Comparison of ENCODE assay signal across 13 cellular contexts in the genomic region with DNA sequence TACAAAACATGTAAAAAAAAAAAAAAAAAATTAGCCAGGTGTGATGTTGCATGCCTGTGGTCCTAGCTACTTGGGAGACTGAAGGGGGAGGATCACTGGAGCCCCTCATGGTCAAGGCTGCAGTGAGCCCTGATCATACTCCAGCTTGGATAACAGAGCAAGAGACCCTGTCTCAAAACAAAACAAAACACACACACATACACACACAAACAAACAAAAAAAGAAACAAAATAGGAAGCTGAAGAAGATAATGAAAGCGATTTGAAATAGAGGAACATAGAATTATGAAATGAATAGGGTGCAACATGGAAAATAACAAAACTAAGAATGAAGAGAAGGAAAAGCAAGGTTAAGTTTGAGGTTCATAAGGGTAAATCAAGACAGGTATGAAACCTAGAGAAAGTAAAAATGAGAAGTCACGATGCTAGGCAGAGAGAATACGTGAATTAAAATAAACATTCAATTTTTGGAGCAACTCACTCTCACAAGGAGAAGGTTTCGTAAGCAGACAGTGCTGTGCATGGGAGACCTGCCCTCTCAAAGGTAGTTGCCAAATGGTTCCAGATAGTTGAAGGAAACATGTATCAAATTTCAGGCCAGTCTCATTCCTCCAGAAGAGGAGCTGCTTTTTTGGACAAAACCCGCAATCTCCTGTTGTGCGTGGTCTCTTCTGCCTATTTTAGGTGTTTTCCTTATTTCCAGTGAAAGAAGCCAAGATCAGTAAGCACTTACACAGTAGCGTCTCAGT. TPM values are rescaled to one million over a fixed set of nuclear protein-coding genes. Genes with fewer than 3 reads are reported as not detected.
DNase-seq lines count a peak whose midpoint lies in the region; ATAC-seq, FAIRE-seq and TF ChIP-seq lines count a peak whose summit lies in the region.
"Had no signal": no experiment of that assay in that cellular context is flagged by ENCODE, and none has a peak within 500 bp of the region (broad histone marks: within the 10 kb centered on the region; RNA-seq: fewer than 3 reads in every experiment).

No MANE protein-coding gene starts in this region.

- H3K36me3 ChIP-seq in CD8-positive, alpha-beta memory T cell (ENCODE audit: insufficient read depth, low read length): peaks cover 19% of the 10 kb centered on the region
- peaks cover 34% of the 10 kb centered on the region for H3K36me3 ChIP-seq in Loucy (ENCODE audit: insufficient read depth, low read length)
- H3K36me3 ChIP-seq in adrenal gland (replicated peaks in 1 of 2): peaks cover 0 to 32% of the 10 kb centered on the region in 2 donors

- H3K27ac Mint-ChIP-seq in CD8-positive, alpha-beta memory T cell: peak overlapping the region in 5 of 8 donors; percentile 2 to 66 (median 34)
- H3K27ac Mint-ChIP-seq in naive B cell: peak overlapping the region in 4 of 6 donors; percentile 1 to 69 (median 45)

- H3K4me3 ChIP-seq in CD8-positive, alpha-beta memory T cell (ENCODE audit: low read length): no peak overlapping the region
- H3K4me3 ChIP-seq in Loucy (ENCODE audit: low read length, poor library complexity, severe bottlenecking) (peak overlapping the region; percentile 92), adrenal gland (peak overlapping the region in 2 of 4 donors; percentile 13 to 92)
- H3K4me3 ChIP-seq: tibial artery had no signal

- no peaks in the 10 kb centered on the region for H3K9me3 ChIP-seq in CD8-positive, alpha-beta memory T cell (ENCODE audit: low read length)
- H3K9me3 ChIP-seq in Loucy (ENCODE audit: insufficient read depth, low read depth, low read length): no peaks in the 10 kb centered on the region
- no peaks in the 10 kb centered on the region for H3K9me3 ChIP-seq in adrenal gland (replicated peaks in 1 of 3)
- H3K9me3 ChIP-seq: tibial artery had no signal

- TF ChIP-seq POLR2A in adrenal gland (IDR thresholded peaks at IDR 0.05): peak in 1 of 2 donors; percentile 51

- H3K27ac ChIP-seq in CD8-positive, alpha-beta memory T cell (ENCODE audit: low read depth, low read length): peak overlapping the region; percentile 58
- peak overlapping the region; percentile 46 to 93 (median 62) for H3K27ac ChIP-seq in adrenal gland
- H3K27ac ChIP-seq: brain microvascular endothelial cell, tibial artery had no signal

- POLR2A ChIA-PET in CD8-positive, alpha-beta memory T cell (lab: Charles Lee): no interaction called here

- 32 to 38% (median 37%) methylated on average over 7 of the region's 7 CpGs for WGBS in adrenal gland, 4 donors

- H3K4me2 ChIP-seq in Loucy (ENCODE audit: low read depth, low read length, poor library complexity, severe bottlenecking): peak overlapping the region; percentile 90

- CTCF ChIA-PET in CD8-positive, alpha-beta memory T cell (lab: Charles Lee): interaction anchor here (1.1 kb wide), 1 partner anchor 130 kb away, joined by 3 read pairs; no protein-coding TSS in a partner anchor

- H3K27me3 Mint-ChIP-seq in CD8-positive, alpha-beta memory T cell: peaks cover 0 to 1% of the 10 kb centered on the region in 2 donors
- no peaks in the 10 kb centered on the region for H3K27me3 Mint-ChIP-seq in naive B cell

- H3K4me3 Mint-ChIP-seq in CD8-positive, alpha-beta memory T cell: peak overlapping the region in 3 of 7 donors; percentile 4 to 58 (median 9)
- peak overlapping the region in 2 of 8 donors; percentile 73 to 78 for H3K4me3 Mint-ChIP-seq in naive B cell

- intact Hi-C loops in adrenal gland (cut with DNase I): no loop called here

- peaks cover 63% of the 10 kb centered on the region for H4K20me1 ChIP-seq in Loucy (ENCODE audit: insufficient read depth, low read length, poor library complexity, severe bottlenecking)

- FAIRE-seq in D721Med (lab: Jason Lieb, UNC): no peak

- H3K9ac ChIP-seq in Loucy (ENCODE audit: low read depth, low read length, poor library complexity, severe bottlenecking): peak overlapping the region; percentile 86

- H3F3A ChIP-seq in Loucy (ENCODE audit: low read depth): no peaks in the 10 kb centered on the region

- no peak for DNase-seq in CD8-positive, alpha-beta memory T cell
- peak in 5 of 7 donors; percentile 31 to 55 (median 50) for DNase-seq in adrenal gland
- DNase-seq in naive B cell: no peak
- DNase-seq in NCI-H524 (lab: John Stamatoyannopoulos, UW): no peak
- DNase-seq in D721Med (ENCODE audit: insufficient read length, low spot score): no peak
- no peak for DNase-seq in putamen (ENCODE audit: low spot score)
- DNase-seq: activated CD8-positive, alpha-beta memory T cell treated with anti-CD3 and anti-CD28 coated beads, Interleukin-2, amount 50 U/mL, for 4 hours; brain microvascular endothelial cell; IMR-90; NCI-H446 treated with DMSO at 0.1 percent for 48 hours; tibial artery had no signal

- TF ChIP-seq CTCF in Loucy (conservative IDR thresholded peaks at IDR 0.05; ENCODE audit: low read length) (no peak), adrenal gland (IDR thresholded peaks at IDR 0.05) (no peak), D721Med (IDR thresholded peaks at IDR 0.05; ENCODE audit: insufficient read depth, missing control alignments) (no peak)

- ATAC-seq in naive B cell (ENCODE audit: low read depth in 2 of 2) (no peak), HG03520 (IDR thresholded peaks at IDR 0.05; ENCODE audit: unreplicated experiment) (no peak)

- peaks cover 0 to 55% (median 4%) of the 10 kb centered on the region in 3 donors for H3K36me3 Mint-ChIP-seq in CD8-positive, alpha-beta memory T cell
- H3K36me3 Mint-ChIP-seq in naive B cell: peaks cover 5 to 17% of the 10 kb centered on the region in 2 donors

- H3K4me1 Mint-ChIP-seq in CD8-positive, alpha-beta memory T cell: peaks cover 57 to 75% (median 69%) of the 10 kb centered on the region in 3 donors
- peaks cover 37 to 52% (median 50%) of the 10 kb centered on the region in 3 donors for H3K4me1 Mint-ChIP-seq in naive B cell

- no peaks in the 10 kb centered on the region for H3K9me3 Mint-ChIP-seq in CD8-positive, alpha-beta memory T cell
- no peaks in the 10 kb centered on the region for H3K9me3 Mint-ChIP-seq in naive B cell

- no peak overlapping the region for H2AFZ ChIP-seq in Loucy (ENCODE audit: low read length)

- H3K9me2 ChIP-seq in Loucy (replicated peaks; ENCODE audit: low read depth, low read length): no peaks in the 10 kb centered on the region

- H3K4me1 ChIP-seq in CD8-positive, alpha-beta memory T cell (ENCODE audit: insufficient read depth, low read length): peaks cover 46% of the 10 kb centered on the region
- peaks cover 55% of the 10 kb centered on the region for H3K4me1 ChIP-seq in Loucy (ENCODE audit: insufficient read depth, low read length, poor library complexity, severe bottlenecking)
- H3K4me1 ChIP-seq in adrenal gland (replicated peaks in 1 of 2): peaks cover 29 to 57% of the 10 kb centered on the region in 2 donors

- no peaks in the 10 kb centered on the region for H3K27me3 ChIP-seq in CD8-positive, alpha-beta memory T cell (ENCODE audit: insufficient read depth, low read length, poor library complexity, severe bottlenecking)
- H3K27me3 ChIP-seq in Loucy (ENCODE audit: insufficient read depth, low read length, poor library complexity, severe bottlenecking) (peaks cover 5% of the 10 kb centered on the region), adrenal gland (no peaks in the 10 kb centered on the region)
- H3K27me3 ChIP-seq: brain microvascular endothelial cell, tibial artery had no signal

- H3K79me2 ChIP-seq in Loucy (ENCODE audit: insufficient read depth, low read length): peaks cover 76% of the 10 kb centered on the region

RNA-seq across cellular contexts. Expression of gene CD46, which starts 3.3 kb away (rescaled TPM):
- 100 to 1,000 TPM in 1 of 2 experiments, 10 to 100 TPM in 1; 86.1 to 102 TPM for total RNA-seq in CD8-positive, alpha-beta memory T cell
- 165 TPM for polyA plus RNA-seq in CD8-positive, alpha-beta memory T cell
- 100 to 1,000 TPM; 325 to 618 (median 520) TPM for total RNA-seq in adrenal gland
- polyA plus RNA-seq in adrenal gland (100 to 1,000 TPM in 2 of 3 donors, 10 to 100 TPM in 1; 94.9 to 407 (median 187) TPM), naive B cell (ENCODE audit: low read depth in 6 of 6) (100 to 1,000 TPM in 3 of 6 donors, 10 to 100 TPM in 3; 75.9 to 140 (median 98.2) TPM)

Comparison
In these comparisons a context has a peak if more than half of its experiments do, and no peak if none do; other contexts are left out.
1. DNase-seq: peak in adrenal gland (5 of 7); none in CD8-positive, alpha-beta memory T cell (0 of 5), naive B cell (single experiment), NCI-H524 (0 of 2), D721Med (single experiment) and putamen (single experiment).